In genomic region chr21:33645730-33646129, GRCh38 we compare ENCODE assay signal across 20 cellular contexts.
"Had no signal": no experiment of that assay in that cellular context is flagged by ENCODE, and none has a peak within 500 bp of the region (broad histone marks: within the 10 kb centered on the region; RNA-seq: fewer than 3 reads in every experiment).

No MANE protein-coding gene starts in this region.

- H3K9me3 ChIP-seq: ascending aorta, prostate gland, right atrium auricular region, tibial nerve, uterus had no signal

- H3K4me3 ChIP-seq: lung, prostate gland, right atrium auricular region, uterus had no signal

- H3K36me3 ChIP-seq: ascending aorta, prostate gland, right atrium auricular region, tibial nerve, uterus had no signal

- H3K27me3 ChIP-seq: ascending aorta, foreskin keratinocyte, right atrium auricular region, tibial nerve, uterus had no signal

- H3K27ac ChIP-seq: foreskin keratinocyte, prostate gland had no signal

- H3K9me3 Mint-ChIP-seq: activated naive CD4-positive, alpha-beta T cell treated with anti-CD3 and anti-CD28 coated beads, Interleukin-2, amount 50 U/mL, for 24 hours; effector memory CD8-positive, alpha-beta T cell had no signal

- DNase-seq: activated CD4-positive, CD25-positive, alpha-beta regulatory T cell treated with anti-CD3 and anti-CD28 coated beads, Interleukin-2, amount 50 U/mL, for 72 hours; activated gamma-delta T cell; dermis blood vessel endothelial cell; effector memory CD8-positive, alpha-beta T cell; foreskin keratinocyte; glutamatergic neuron; hypothalamus; islet precursor cell; midbrain; stimulated activated CD4-positive, alpha-beta T cell treated with anti-CD3 and anti-CD28 coated beads, Interleukin-2, amount 100 ng/mL, for 24 hours; stimulated activated naive CD4-positive, alpha-beta T cell treated with Interleukin-2 at 50 U/mL for 16 hours; substantia nigra; T-helper 2 cell; uterus had no signal

- ATAC-seq: effector memory CD8-positive, alpha-beta T cell; foreskin keratinocyte had no signal

- H3K4me3 Mint-ChIP-seq: activated naive CD4-positive, alpha-beta T cell treated with anti-CD3 and anti-CD28 coated beads, Interleukin-2, amount 50 U/mL, for 24 hours; effector memory CD8-positive, alpha-beta T cell had no signal

- H3K36me3 Mint-ChIP-seq: activated naive CD4-positive, alpha-beta T cell treated with anti-CD3 and anti-CD28 coated beads, Interleukin-2, amount 50 U/mL, for 24 hours had no signal

- H3K27ac Mint-ChIP-seq: activated naive CD4-positive, alpha-beta T cell treated with anti-CD3 and anti-CD28 coated beads, Interleukin-2, amount 50 U/mL, for 24 hours; effector memory CD8-positive, alpha-beta T cell had no signal

- H3K4me1 ChIP-seq: prostate gland had no signal
